Comparison of ENCODE assay signal across 1 cellular context in the genomic region with DNA sequence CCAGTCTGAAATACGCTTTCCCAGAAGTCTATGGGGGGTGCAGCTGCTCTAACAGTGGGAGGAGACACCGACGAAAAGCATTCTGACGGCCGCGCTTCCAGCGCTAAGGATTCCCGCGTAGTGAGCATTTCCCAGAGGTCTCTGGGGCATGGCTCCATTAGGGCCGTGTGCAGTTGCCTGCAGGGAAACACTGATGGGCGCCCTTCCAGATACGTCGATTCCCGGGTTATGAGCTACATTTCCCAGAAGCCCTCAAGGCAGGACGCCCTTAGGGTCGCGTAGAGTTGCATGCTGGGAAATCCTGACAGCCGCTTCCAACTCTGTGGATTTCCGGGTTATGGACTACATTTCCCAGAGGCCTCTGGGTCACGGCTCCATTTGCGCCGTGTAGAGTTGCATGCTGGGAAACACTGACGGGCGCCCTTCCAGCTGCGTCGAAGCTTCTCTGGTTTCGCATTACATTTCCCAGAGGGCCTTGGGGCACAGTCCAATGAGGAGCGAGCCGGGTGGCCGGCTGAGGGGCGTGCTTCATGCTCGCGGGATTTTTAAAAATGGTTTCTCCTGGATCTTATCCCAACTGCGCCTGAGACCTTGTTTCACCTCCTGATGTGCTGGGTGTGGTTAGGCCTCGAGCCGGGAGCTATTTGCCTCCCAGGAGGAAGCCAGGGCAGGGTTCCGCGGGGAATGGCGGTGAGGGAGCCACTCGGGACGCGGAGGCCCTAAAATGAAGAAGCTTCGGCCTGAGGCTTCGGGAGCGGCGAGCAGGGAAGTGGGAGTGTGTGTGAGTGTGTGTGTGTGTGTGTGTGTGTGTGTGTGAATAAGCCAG.
TF ChIP-seq lines count a peak whose summit lies in the region.

No MANE protein-coding gene starts in this region.

TF ChIP-seq in A549, 52 proteins besides CTCF, POLR2A, EP300 and RAD21 (continued from another document):
- TF ChIP-seq CBX8 (IDR thresholded peaks at IDR 0.05) (no peak), POLR2AphosphoS2 (conservative IDR thresholded peaks at IDR 0.05; ENCODE audit: low read length) (no peak), JUN (IDR thresholded peaks at IDR 0.05) (peak; percentile 66 to 77; a peak in 2 of 5 replicates), FOXS1 (CRISPR knock-in tag; IDR thresholded peaks at IDR 0.05) (0 out of 2 replicates have a peak, but pooled peaks have one; percentile 62), ZC3H11A (IDR thresholded peaks at IDR 0.05) (no peak), EHF (CRISPR knock-in tag; IDR thresholded peaks at IDR 0.05) (0 out of 2 replicates have a peak, but pooled peaks have one; percentile 82), KDM5A (IDR thresholded peaks at IDR 0.05) (peak; percentile 76), MYC (IDR thresholded peaks at IDR 0.05; ENCODE audit: borderline replicate concordance, low read length) (peak; percentile 65; the same call in 1 of the 2 replicates), ZFP36 (IDR thresholded peaks at IDR 0.05; ENCODE audit: borderline replicate concordance, partially characterized antibody) (no peak), ZSCAN20 (CRISPR knock-in tag; IDR thresholded peaks at IDR 0.05) (no peak), CHD4 (IDR thresholded peaks at IDR 0.05; ENCODE audit: borderline replicate concordance) (no peak), BHLHE40 (IDR thresholded peaks at IDR 0.05; ENCODE audit: low read depth, low read length) (no peak), HDAC2 (IDR thresholded peaks at IDR 0.05) (peak; percentile 95), TP53 (CRISPR knock-in tag; IDR thresholded peaks at IDR 0.05) (no peak; the same call in 1 of the 2 replicates), SMC3 (IDR thresholded peaks at IDR 0.05) (no peak), CBX2 (IDR thresholded peaks at IDR 0.05; ENCODE audit: borderline replicate concordance, low read depth) (no peak), ESRRA (IDR thresholded peaks at IDR 0.05; ENCODE audit: borderline replicate concordance, low read length) (no peak), HOXB13 (CRISPR knock-in tag; IDR thresholded peaks at IDR 0.05; ENCODE audit: low read depth) (peak; percentile 84; the same call in 1 of the 2 replicates), RFX5 (IDR thresholded peaks at IDR 0.05) (peak; percentile 40; the same call in 1 of the 2 replicates), FOSB (CRISPR knock-in tag; IDR thresholded peaks at IDR 0.05) (no peak), RARB (CRISPR knock-in tag; IDR thresholded peaks at IDR 0.05) (no peak), CHD2 (IDR thresholded peaks at IDR 0.05; ENCODE audit: low read length, partially characterized antibody) (no peak), GATA3 (IDR thresholded peaks at IDR 0.05; ENCODE audit: borderline replicate concordance) (peak; percentile 56; the same call in 1 of the 2 replicates), KDM1A (IDR thresholded peaks at IDR 0.05; ENCODE audit: low read depth) (no peak), JUNB (IDR thresholded peaks at IDR 0.05) (no peak), FOSL2 (IDR thresholded peaks at IDR 0.05) (no peak), FOSL2 (CRISPR knock-in tag; IDR thresholded peaks at IDR 0.05) (no peak), RNF2 (IDR thresholded peaks at IDR 0.05; ENCODE audit: borderline replicate concordance, low read depth) (no peak), TFCP2L1 (CRISPR knock-in tag; IDR thresholded peaks at IDR 0.05) (no peak), RCOR1 (IDR thresholded peaks at IDR 0.05; ENCODE audit: low read depth, low read length) (no peak), ZNF302 (CRISPR knock-in tag; IDR thresholded peaks at IDR 0.05) (no peak), NPAS2 (CRISPR knock-in tag; IDR thresholded peaks at IDR 0.05; ENCODE audit: borderline replicate concordance) (no peak), HOXA7 (CRISPR knock-in tag; IDR thresholded peaks at IDR 0.05) (no peak), MAZ (IDR thresholded peaks at IDR 0.05; ENCODE audit: borderline replicate concordance, low read depth, low read length) (0 out of 2 replicates have a peak, but pooled peaks have one; percentile 37), NFE2L2 (conservative IDR thresholded peaks at IDR 0.05; ENCODE audit: low read length) (no peak), SREBF2 (IDR thresholded peaks at IDR 0.05) (no peak), HOXB5 (CRISPR knock-in tag; IDR thresholded peaks at IDR 0.05) (0 out of 2 replicates have a peak, but pooled peaks have one; percentile 66), PHF8 (IDR thresholded peaks at IDR 0.05; ENCODE audit: borderline replicate concordance, low read depth) (peak; percentile 56; the same call in 1 of the 2 replicates), MAFK (IDR thresholded peaks at IDR 0.05; ENCODE audit: partially characterized antibody) (peak; percentile 5)
- TF ChIP-seq, protein P1, sequence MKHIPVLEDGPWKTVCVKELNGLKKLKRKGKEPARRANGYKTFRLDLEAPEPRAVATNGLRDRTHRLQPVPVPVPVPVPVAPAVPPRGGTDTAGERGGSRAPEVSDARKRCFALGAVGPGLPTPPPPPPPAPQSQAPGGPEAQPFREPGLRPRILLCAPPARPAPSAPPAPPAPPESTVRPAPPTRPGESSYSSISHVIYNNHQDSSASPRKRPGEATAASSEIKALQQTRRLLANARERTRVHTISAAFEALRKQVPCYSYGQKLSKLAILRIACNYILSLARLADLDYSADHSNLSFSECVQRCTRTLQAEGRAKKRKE (CRISPR knock-in tag; IDR thresholded peaks at IDR 0.05; ENCODE audit: low read depth) = 0 out of 2 replicates have a peak, but pooled peaks have one; percentile 39
- TF ChIP-seq, protein P2, sequence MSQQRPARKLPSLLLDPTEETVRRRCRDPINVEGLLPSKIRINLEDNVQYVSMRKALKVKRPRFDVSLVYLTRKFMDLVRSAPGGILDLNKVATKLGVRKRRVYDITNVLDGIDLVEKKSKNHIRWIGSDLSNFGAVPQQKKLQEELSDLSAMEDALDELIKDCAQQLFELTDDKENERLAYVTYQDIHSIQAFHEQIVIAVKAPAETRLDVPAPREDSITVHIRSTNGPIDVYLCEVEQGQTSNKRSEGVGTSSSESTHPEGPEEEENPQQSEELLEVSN (IDR thresholded peaks at IDR 0.05; ENCODE audit: borderline replicate concordance, low read depth) = peak; percentile 99
- TF ChIP-seq, protein P3, sequence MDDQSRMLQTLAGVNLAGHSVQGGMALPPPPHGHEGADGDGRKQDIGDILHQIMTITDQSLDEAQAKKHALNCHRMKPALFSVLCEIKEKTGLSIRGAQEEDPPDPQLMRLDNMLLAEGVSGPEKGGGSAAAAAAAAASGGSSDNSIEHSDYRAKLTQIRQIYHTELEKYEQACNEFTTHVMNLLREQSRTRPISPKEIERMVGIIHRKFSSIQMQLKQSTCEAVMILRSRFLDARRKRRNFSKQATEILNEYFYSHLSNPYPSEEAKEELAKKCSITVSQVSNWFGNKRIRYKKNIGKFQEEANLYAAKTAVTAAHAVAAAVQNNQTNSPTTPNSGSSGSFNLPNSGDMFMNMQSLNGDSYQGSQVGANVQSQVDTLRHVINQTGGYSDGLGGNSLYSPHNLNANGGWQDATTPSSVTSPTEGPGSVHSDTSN (IDR thresholded peaks at IDR 0.05) = no peak
- TF ChIP-seq, protein P4, sequence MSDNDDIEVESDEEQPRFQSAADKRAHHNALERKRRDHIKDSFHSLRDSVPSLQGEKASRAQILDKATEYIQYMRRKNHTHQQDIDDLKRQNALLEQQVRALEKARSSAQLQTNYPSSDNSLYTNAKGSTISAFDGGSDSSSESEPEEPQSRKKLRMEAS (IDR thresholded peaks at IDR 0.05) = peak; percentile 93
- TF ChIP-seq, protein P5, sequence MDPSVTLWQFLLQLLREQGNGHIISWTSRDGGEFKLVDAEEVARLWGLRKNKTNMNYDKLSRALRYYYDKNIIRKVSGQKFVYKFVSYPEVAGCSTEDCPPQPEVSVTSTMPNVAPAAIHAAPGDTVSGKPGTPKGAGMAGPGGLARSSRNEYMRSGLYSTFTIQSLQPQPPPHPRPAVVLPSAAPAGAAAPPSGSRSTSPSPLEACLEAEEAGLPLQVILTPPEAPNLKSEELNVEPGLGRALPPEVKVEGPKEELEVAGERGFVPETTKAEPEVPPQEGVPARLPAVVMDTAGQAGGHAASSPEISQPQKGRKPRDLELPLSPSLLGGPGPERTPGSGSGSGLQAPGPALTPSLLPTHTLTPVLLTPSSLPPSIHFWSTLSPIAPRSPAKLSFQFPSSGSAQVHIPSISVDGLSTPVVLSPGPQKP (IDR thresholded peaks at IDR 0.05; ENCODE audit: low read depth, low read length) = no peak
- TF ChIP-seq, protein P6, sequence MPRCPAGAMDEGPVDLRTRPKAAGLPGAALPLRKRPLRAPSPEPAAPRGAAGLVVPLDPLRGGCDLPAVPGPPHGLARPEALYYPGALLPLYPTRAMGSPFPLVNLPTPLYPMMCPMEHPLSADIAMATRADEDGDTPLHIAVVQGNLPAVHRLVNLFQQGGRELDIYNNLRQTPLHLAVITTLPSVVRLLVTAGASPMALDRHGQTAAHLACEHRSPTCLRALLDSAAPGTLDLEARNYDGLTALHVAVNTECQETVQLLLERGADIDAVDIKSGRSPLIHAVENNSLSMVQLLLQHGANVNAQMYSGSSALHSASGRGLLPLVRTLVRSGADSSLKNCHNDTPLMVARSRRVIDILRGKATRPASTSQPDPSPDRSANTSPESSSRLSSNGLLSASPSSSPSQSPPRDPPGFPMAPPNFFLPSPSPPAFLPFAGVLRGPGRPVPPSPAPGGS (IDR thresholded peaks at IDR 0.05) = 0 out of 3 replicates have a peak, but pooled peaks have one; percentile 35
